ENCODE assay signal across 24 cellular contexts in genomic region chr10:126104767-126105166, GRCh38.
DNase-seq lines count a peak whose midpoint lies in the region; ATAC-seq and TF ChIP-seq lines count a peak whose summit lies in the region.
"Had no signal": no experiment of that assay in that cellular context is flagged by ENCODE, and none has a peak within 500 bp of the region (broad histone marks: within the 10 kb centered on the region; RNA-seq: fewer than 3 reads in every experiment).

No MANE protein-coding gene starts in this region.

- peaks cover 0 to 6% (median 0%) of the 10 kb centered on the region in 9 donors for H3K27me3 ChIP-seq in heart left ventricle
- H3K27me3 ChIP-seq: hepatocyte, upper lobe of left lung had no signal

- WGBS in heart left ventricle, 4 donors: 60 to 73% (median 63%) methylated on average over 8 of the region's 8 CpGs

- H3K36me3 ChIP-seq in heart left ventricle: no peaks in the 10 kb centered on the region
- H3K36me3 ChIP-seq: esophagus squamous epithelium, upper lobe of left lung had no signal

- peaks cover 0 to 17% (median 0%) of the 10 kb centered on the region in 12 donors for H3K4me1 ChIP-seq in heart left ventricle
- H3K4me1 ChIP-seq: esophagus squamous epithelium, upper lobe of left lung had no signal

- peak; percentile 31 for DNase-seq in GDM1 (lab: John Stamatoyannopoulos, UW)
- peak; percentile 70 for DNase-seq in OCI-M1 (lab: John Stamatoyannopoulos, UW)
- DNase-seq in heart left ventricle: peak in 2 of 5 donors; percentile 37 to 55
- no peak for DNase-seq in sciatic nerve (ENCODE audit: low spot score)
- no peak for DNase-seq in A172 (ENCODE audit: low spot score)
- no peak for DNase-seq in RWPE1 (ENCODE audit: low spot score)
- no peak for DNase-seq in stimulated activated CD4-positive, alpha-beta T cell treated with anti-CD3 and anti-CD28 coated beads, Interleukin-4, amount 100 ng/mL, for 24 hours
- DNase-seq: activated CD4-positive, CD25-positive, alpha-beta regulatory T cell treated with anti-CD3 and anti-CD28 coated beads, Interleukin-2, amount 50 U/mL, for 72 hours; activated CD8-positive, alpha-beta memory T cell treated with anti-CD3 and anti-CD28 coated beads, Interleukin-2, amount 10 ng/mL, durations not matched to agents 7 days and 5 days; activated effector memory CD4-positive, alpha-beta T cell treated with Interleukin-2 at 50 U/mL for 16 hours; DND-41; effector CD4-positive, alpha-beta T cell; esophagus squamous epithelium; GOT3; IMR-90; NCI-H1092; NCI-H524 treated with DMSO at 0.1 percent for 48 hours; nephron progenitor cell; retina; stimulated activated naive CD4-positive, alpha-beta T cell; upper lobe of left lung had no signal

- no peak for TF ChIP-seq POLR2A in heart left ventricle (IDR thresholded peaks at IDR 0.05)

- POLR2A ChIA-PET in RWPE1 (lab: Yijun Ruan, JAX; ENCODE audit: low non-redundant PET): no interaction called here

- peak in 3 of 4 donors; percentile 34 to 62 (median 49) for ATAC-seq in heart left ventricle
- peak; percentile 85 for ATAC-seq in sciatic nerve
- ATAC-seq in HG02642 (IDR thresholded peaks at IDR 0.05; ENCODE audit: poor library complexity, unreplicated experiment): no peak
- ATAC-seq: activated CD8-positive, alpha-beta memory T cell treated with anti-CD3 and anti-CD28 coated beads, Interleukin-2, amount 10 ng/mL, durations not matched to agents 7 days and 5 days had no signal

- no peak for TF ChIP-seq CTCF in heart left ventricle (IDR thresholded peaks at IDR 0.05)
- TF ChIP-seq CTCF in RWPE1 (conservative IDR thresholded peaks at IDR 0.05; ENCODE audit: low read depth): no peak

- CTCF ChIA-PET in RWPE1 (lab: Yijun Ruan, JAX): interaction anchor here (0.6 kb wide), 1 partner anchor 1638 kb away, joined by 5 read pairs; no protein-coding TSS in a partner anchor

- intact Hi-C loops in heart left ventricle (cut with DNase I): no loop called here
- intact Hi-C loops in sciatic nerve (cut with DNase I): no loop called here

- no peaks in the 10 kb centered on the region for H3K9me3 ChIP-seq in heart left ventricle
- H3K9me3 ChIP-seq: esophagus squamous epithelium, upper lobe of left lung had no signal

- H3K27ac ChIP-seq in heart left ventricle: peak overlapping the region in 2 of 12 donors; percentile 4 to 55
- no peak overlapping the region for H3K27ac ChIP-seq in RWPE1
- H3K27ac ChIP-seq: esophagus squamous epithelium, hepatocyte, SK-N-MC, upper lobe of left lung had no signal

- peak overlapping the region in 1 of 12 donors; percentile 26 for H3K4me3 ChIP-seq in heart left ventricle
- H3K4me3 ChIP-seq: esophagus squamous epithelium, hepatocyte, SK-N-MC, upper lobe of left lung had no signal

Comparison
In these comparisons a context has a peak if more than half of its experiments do, and no peak if none do; other contexts are left out.
1. DNase-seq: peak in GDM1 (single experiment) and OCI-M1 (single experiment); none in sciatic nerve (single experiment), A172 (single experiment), RWPE1 (single experiment) and stimulated activated CD4-positive, alpha-beta T cell treated with anti-CD3 and anti-CD28 coated beads, Interleukin-4, amount 100 ng/mL, for 24 hours (single experiment).